Comparison of ENCODE assay signal across 14 cellular contexts in the genomic region with DNA sequence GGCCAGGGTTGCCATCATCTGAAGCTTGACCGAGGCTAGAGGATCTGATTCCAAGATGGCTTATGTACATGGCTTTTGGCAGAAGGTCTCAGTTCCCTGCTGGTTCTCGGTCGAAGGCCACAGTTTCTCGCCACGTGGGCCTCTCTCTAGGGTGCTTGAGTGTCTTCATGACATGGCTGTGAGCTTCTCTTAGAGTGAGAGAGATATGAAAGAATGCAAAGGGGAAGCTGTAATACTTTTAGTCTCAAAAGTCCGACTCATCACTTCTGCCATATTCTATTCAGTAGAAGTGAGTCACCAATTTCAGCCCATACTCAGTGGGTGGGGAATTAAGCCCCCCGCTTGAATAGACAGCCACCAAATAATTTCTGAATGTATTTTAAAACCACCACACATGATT.
DNase-seq lines count a peak whose midpoint lies in the region; ATAC-seq and TF ChIP-seq lines count a peak whose summit lies in the region.
"Had no signal": no experiment of that assay in that cellular context is flagged by ENCODE, and none has a peak within 500 bp of the region (broad histone marks: within the 10 kb centered on the region; RNA-seq: fewer than 3 reads in every experiment).

No MANE protein-coding gene starts in this region.

- no peak overlapping the region for H3K4me3 ChIP-seq in gastroesophageal sphincter

- no peaks in the 10 kb centered on the region for H3K36me3 ChIP-seq in gastroesophageal sphincter

- H3K9me3 ChIP-seq in gastroesophageal sphincter = no peaks in the 10 kb centered on the region

- CTCF ChIA-PET in HEK293T (lab: Yijun Ruan, JAX) = no interaction called here

- peaks cover 0 to 28% (median 5%) of the 10 kb centered on the region in 3 donors for H3K4me1 ChIP-seq in gastroesophageal sphincter

- no peaks in the 10 kb centered on the region for H3K27me3 ChIP-seq in gastroesophageal sphincter

- no peak for TF ChIP-seq EP300 in gastroesophageal sphincter (IDR thresholded peaks at IDR 0.05)

- no peak for TF ChIP-seq CTCF in gastroesophageal sphincter (IDR thresholded peaks at IDR 0.05)

- POLR2A ChIA-PET in HEK293T (lab: Yijun Ruan, JAX) = no interaction called here

- no peak for ATAC-seq in gastroesophageal sphincter
- ATAC-seq: left lobe of liver had no signal

- TF ChIP-seq POLR2A in gastroesophageal sphincter (IDR thresholded peaks at IDR 0.05) = no peak

- WGBS in gastroesophageal sphincter (ENCODE audit: low coverage in 1 of 2), 2 donors = 92 to 100% methylated on average over 4 of the region's 7 CpGs

- DNase-seq in NOMO-1 (lab: John Stamatoyannopoulos, UW; ENCODE audit: unreplicated experiment in 2 of 2) (peak; percentile 5 to 42), NOMO-1 treated with dmso at 0.1 percent for 144 hours (lab: John Stamatoyannopoulos, UW; ENCODE audit: unreplicated experiment) (no peak), NCI-H226 (peak; percentile 62), fibroblast of gingiva (ENCODE audit: low read depth) (peak; percentile 12), smooth muscle cell of the brain vasculature (ENCODE audit: low read depth, low spot score) (peak; percentile 24), HEK293T (ENCODE audit: extremely low spot score) (no peak), NCI-H2107 treated with DMSO at 0.1 percent for 48 hours (lab: John Stamatoyannopoulos, UW; ENCODE audit: unreplicated experiment) (no peak)
- DNase-seq: GF-D8, NCI-H1436 treated with DMSO at 0.1 percent for 48 hours, retina had no signal

- H3K27ac ChIP-seq in gastroesophageal sphincter = peak overlapping the region in 1 of 4 donors; percentile 26
- H3K27ac ChIP-seq: 22Rv1, HL-60 had no signal

TF ChIP-seq in HEK293T, 16 proteins besides CTCF, POLR2A, EP300 and RAD21:
- TF ChIP-seq SP1 (IDR thresholded peaks at IDR 0.05) (no peak), FOXK2 (IDR thresholded peaks at IDR 0.05) (no peak), FOXM1 (IDR thresholded peaks at IDR 0.05; ENCODE audit: borderline replicate concordance) (no peak), ZNF384 (IDR thresholded peaks at IDR 0.05) (no peak), LEF1 (IDR thresholded peaks at IDR 0.05; ENCODE audit: borderline replicate concordance) (no peak), NFRKB (IDR thresholded peaks at IDR 0.05) (no peak), ARNT (IDR thresholded peaks at IDR 0.05) (no peak), SUZ12 (IDR thresholded peaks at IDR 0.05) (no peak), L3MBTL2 (conservative IDR thresholded peaks at IDR 0.05) (no peak), BHLHE40 (IDR thresholded peaks at IDR 0.05; ENCODE audit: borderline replicate concordance) (no peak)

Comparison
In these comparisons a context has a peak if more than half of its experiments do, and no peak if none do; other contexts are left out.
1. DNase-seq: peak in NOMO-1 (2 of 2), NCI-H226 (single experiment), fibroblast of gingiva (single experiment) and smooth muscle cell of the brain vasculature (single experiment); none in NOMO-1 treated with dmso at 0.1 percent for 144 hours (single experiment), HEK293T (single experiment) and NCI-H2107 treated with DMSO at 0.1 percent for 48 hours (single experiment).